In genomic region chr14:75654127-75654732, GRCh38 we compare ENCODE assay signal across 8 cellular contexts. TPM values are rescaled to one million over a fixed set of nuclear protein-coding genes. Genes with fewer than 3 reads are reported as not detected.
DNase-seq lines count a peak whose midpoint lies in the region; ATAC-seq and TF ChIP-seq lines count a peak whose summit lies in the region.

No MANE protein-coding gene starts in this region.

- peaks cover 36% of the 10 kb centered on the region for H3K4me1 Mint-ChIP-seq in endothelial cell (ENCODE audit: unreplicated experiment)

- H3K4me3 Mint-ChIP-seq in endothelial cell (ENCODE audit: unreplicated experiment), result no peak overlapping the region

- no peak overlapping the region for H3K27ac Mint-ChIP-seq in endothelial cell (ENCODE audit: unreplicated experiment)

- peak; percentile 61 for ATAC-seq in HG03280 (IDR thresholded peaks at IDR 0.05; ENCODE audit: unreplicated experiment)

- DNase-seq in DMS 273 (lab: John Stamatoyannopoulos, UW; ENCODE audit: unreplicated experiment), result peak; percentile 75
- no peak for DNase-seq in DMS 273 treated with DMSO at 0.1 percent for 48 hours (lab: John Stamatoyannopoulos, UW)
- DNase-seq in NOMO-1 treated with DMSO at 0.1 percent for 48 hours (lab: John Stamatoyannopoulos, UW; ENCODE audit: unreplicated experiment), result peak; percentile 60
- DNase-seq in activated CD8-positive, alpha-beta memory T cell treated with anti-CD3 and anti-CD28 coated beads for 4 hours (ENCODE audit: low read depth in 2 of 2), result peak; percentile 62 to 69
- peak; percentile 86 for DNase-seq in endothelial cell (ENCODE audit: low spot score)
- DNase-seq in mucosa of gallbladder (ENCODE audit: low spot score), result peak; percentile 85
- peak; percentile 58 to 70 for DNase-seq in stimulated activated CD8-positive, alpha-beta memory T cell treated with anti-CD3 and anti-CD28 coated beads, Interleukin-7, amount 100 ng/mL, for 1 hour (ENCODE audit: low read depth in 2 of 2)

- H3K27me3 Mint-ChIP-seq in endothelial cell (ENCODE audit: unreplicated experiment), result no peaks in the 10 kb centered on the region

- no peaks in the 10 kb centered on the region for H3K9me3 Mint-ChIP-seq in endothelial cell (ENCODE audit: unreplicated experiment)

- peaks cover 40% of the 10 kb centered on the region for H3K36me3 Mint-ChIP-seq in endothelial cell (ENCODE audit: low read depth, unreplicated experiment)

- peak; percentile 97 for TF ChIP-seq CTCF in endothelial cell (IDR thresholded peaks at IDR 0.05; ENCODE audit: unreplicated experiment)

RNA-seq across cellular contexts. Expression of gene ERG28, which starts 6.4 kb away (rescaled TPM):
- total RNA-seq in endothelial cell (ENCODE audit: unreplicated experiment) (35.0 TPM), mucosa of gallbladder (37.2 TPM)

RNA-seq across cellular contexts. Expression of gene TTLL5, which starts 6.8 kb away (rescaled TPM):
- total RNA-seq in endothelial cell (ENCODE audit: unreplicated experiment), result 62.8 TPM
- 30.1 TPM for total RNA-seq in mucosa of gallbladder
